ENCODE assay signal across 11 cellular contexts in genomic region chr16:67959520-67959919, GRCh38. TPM values are rescaled to one million over a fixed set of nuclear protein-coding genes. Genes with fewer than 3 reads are reported as not detected.
DNase-seq lines count a peak whose midpoint lies in the region; ATAC-seq, FAIRE-seq and TF ChIP-seq lines count a peak whose summit lies in the region.
"Had no signal": no experiment of that assay in that cellular context is flagged by ENCODE, and none has a peak within 500 bp of the region (broad histone marks: within the 10 kb centered on the region; RNA-seq: fewer than 3 reads in every experiment).

No MANE protein-coding gene starts in this region.

- H3K9me3 Mint-ChIP-seq in activated naive CD8-positive, alpha-beta T cell treated with anti-CD3 and anti-CD28 coated beads, Interleukin-2, amount 50 U/mL, for 24 hours: no peaks in the 10 kb centered on the region
- H3K9me3 Mint-ChIP-seq: T-helper 1 cell treated with Interleukin-12 subunit alpha and Interleukin-12 subunit beta and Interleukin-4 antibody, amounts not matched to agents 30 μg/mL and 1 μg/mL, for 36 hours had no signal

- FAIRE-seq in K562 (lab: Jason Lieb, UNC): peak; percentile 49

- WGBS in K562 (ENCODE audit: insufficient coverage, low coverage, missing lambda C conversion rate): 36% methylated on average over 8 of the region's 9 CpGs
- 25% methylated on average over 9 of the region's 9 CpGs for WGBS in right cardiac atrium

- no peak overlapping the region for H2AFZ ChIP-seq in K562 (ENCODE audit: low read depth, low read length)

- intact Hi-C loops in K562 (cut with micrococcal nuclease): no loop called here
- intact Hi-C loops in right cardiac atrium (cut with DNase I): no loop called here

- ATAC-seq in K562 (peak; percentile 75), right cardiac atrium (peak; percentile 64 to 88), HG03442 (IDR thresholded peaks at IDR 0.05; ENCODE audit: unreplicated experiment) (no peak)
- ATAC-seq in activated naive CD8-positive, alpha-beta T cell treated with anti-CD3 and anti-CD28 coated beads, Interleukin-2, amount 50 U/mL, for 24 hours: no peak

- no peaks in the 10 kb centered on the region for H3K27me3 Mint-ChIP-seq in activated naive CD8-positive, alpha-beta T cell treated with anti-CD3 and anti-CD28 coated beads, Interleukin-2, amount 50 U/mL, for 24 hours

- no peak for TF ChIP-seq POLR2A in K562 (conservative IDR thresholded peaks at IDR 0.05)

- H3K9me3 ChIP-seq in K562 (replicated peaks; ENCODE audit: control insufficient read depth, insufficient read depth, low read depth, low read length) (no peaks in the 10 kb centered on the region), right cardiac atrium (ENCODE audit: control insufficient read depth, low read length) (no peaks in the 10 kb centered on the region), skeletal muscle satellite cell (replicated peaks; ENCODE audit: low read length) (no peaks in the 10 kb centered on the region)

- H3K27ac ChIP-seq in K562 (ENCODE audit: extremely low read depth, low read depth, low read length): peak overlapping the region; percentile 52; the same call in 2 of the 3 replicates
- peak overlapping the region; percentile 87 for H3K27ac ChIP-seq in right cardiac atrium (ENCODE audit: low read length)
- H3K27ac ChIP-seq: C4-2B had no signal

- H3K36me3 Mint-ChIP-seq in activated naive CD8-positive, alpha-beta T cell treated with anti-CD3 and anti-CD28 coated beads, Interleukin-2, amount 50 U/mL, for 24 hours (ENCODE audit: low read depth): peaks cover 11% of the 10 kb centered on the region

- POLR2A ChIA-PET in K562 (lab: Yijun Ruan, JAX): interaction anchor here (0.6 to 1.2 kb wide), 5 partner anchors 8 to 70 kb away, joined by 3 to 5 read pairs (median 3); partner anchors contain the start of gene SLC12A4

- H3K4me3 Mint-ChIP-seq in activated naive CD8-positive, alpha-beta T cell treated with anti-CD3 and anti-CD28 coated beads, Interleukin-2, amount 50 U/mL, for 24 hours: no peak overlapping the region
- H3K4me3 Mint-ChIP-seq: T-helper 1 cell treated with Interleukin-12 subunit alpha and Interleukin-12 subunit beta and Interleukin-4 antibody, amounts not matched to agents 30 μg/mL and 1 μg/mL, for 36 hours had no signal

- CTCF ChIA-PET in K562 (lab: Yijun Ruan, JAX; ENCODE audit: low intra/inter-chr PET ratio): no interaction called here

- no peak for TF ChIP-seq RAD21 in K562 (CRISPR knock-in tag; conservative IDR thresholded peaks at IDR 0.05 in 1 of 2, IDR thresholded peaks at IDR 0.05 in 1 of 2)

- peak; percentile 36; the same call in 1 of the 2 replicates for TF ChIP-seq EP300 in K562 (IDR thresholded peaks at IDR 0.05; ENCODE audit: low read length)

- H3K4me1 Mint-ChIP-seq in activated naive CD8-positive, alpha-beta T cell treated with anti-CD3 and anti-CD28 coated beads, Interleukin-2, amount 50 U/mL, for 24 hours: no peaks in the 10 kb centered on the region

- H3K4me2 ChIP-seq in K562 (ENCODE audit: insufficient read depth, low read length) (peak overlapping the region; percentile 44), skeletal muscle satellite cell (ENCODE audit: low read length) (peak overlapping the region; percentile 68)

- no peaks in the 10 kb centered on the region; the same call in 2 of the 3 replicates for H3K79me2 ChIP-seq in K562 (ENCODE audit: control insufficient read depth, insufficient read depth, low read length)

- H4K20me1 ChIP-seq in K562 (replicated peaks; ENCODE audit: control insufficient read depth, insufficient read depth, low read length): peaks cover 13% of the 10 kb centered on the region

- H3K9ac ChIP-seq in K562 (ENCODE audit: insufficient read depth in 1 of 2, low read depth in 2 of 2, low read length in 2 of 2) (peak overlapping the region; percentile 41 to 70; a peak in 3 of 4 replicates), skeletal muscle satellite cell (ENCODE audit: low read depth, low read length) (peak overlapping the region; percentile 44)

- no peak for TF ChIP-seq CTCF in K562 (IDR thresholded peaks at IDR 0.05 in 2 of 3, conservative IDR thresholded peaks at IDR 0.05 in 1 of 3; ENCODE audit: insufficient read depth in 2 of 3, low read depth in 1 of 3, low read length in 3 of 3)

- DNase-seq in EH (ENCODE audit: low read depth) (peak; percentile 94), K562 (ENCODE audit: extremely low read depth in 1 of 4, low spot score in 3 of 4) (peak; percentile 46 to 71 (median 59)), right cardiac atrium (peak; percentile 88 to 91 (median 89)), NCI-H1694 treated with DMSO at 0.1 percent for 48 hours (lab: John Stamatoyannopoulos, UW) (no peak)
- DNase-seq in activated naive CD8-positive, alpha-beta T cell treated with anti-CD3 and anti-CD28 coated beads, Interleukin-2, amount 50 U/mL, for 24 hours: no peak
- DNase-seq in activated CD8-positive, alpha-beta memory T cell treated with anti-CD3 and anti-CD28 coated beads for 24 hours: no peak
- DNase-seq: dermis blood vessel endothelial cell had no signal

- H3K4me3 ChIP-seq in K562: no peak overlapping the region
- no peak overlapping the region for H3K4me3 ChIP-seq in right cardiac atrium (ENCODE audit: low read length)
- H3K4me3 ChIP-seq in skeletal muscle satellite cell (ENCODE audit: low read length): peak overlapping the region; percentile 8

- peaks cover 5% of the 10 kb centered on the region for H3K9me1 ChIP-seq in K562 (ENCODE audit: control insufficient read depth, insufficient read depth, low read length)

- in situ Hi-C loops in K562 (cut with MboI): no loop called here

- H3K4me1 ChIP-seq in K562 (replicated peaks in 1 of 2; ENCODE audit: control insufficient read depth in 2 of 2, insufficient read depth in 2 of 2, low read length in 2 of 2) (peaks cover 9 to 34% of the 10 kb centered on the region in 2 experiments; a peak in 4 of 5 replicates), right cardiac atrium (ENCODE audit: control insufficient read depth, insufficient read depth, low read length) (peaks cover 29% of the 10 kb centered on the region), skeletal muscle satellite cell (ENCODE audit: control insufficient read depth, insufficient read depth, low read length) (peaks cover 30% of the 10 kb centered on the region)

- no peak overlapping the region for H3K27ac Mint-ChIP-seq in activated naive CD8-positive, alpha-beta T cell treated with anti-CD3 and anti-CD28 coated beads, Interleukin-2, amount 50 U/mL, for 24 hours

- H3K36me3 ChIP-seq in K562 (ENCODE audit: control insufficient read depth, insufficient read depth, low read length) (peaks cover 76% of the 10 kb centered on the region; the same call in 2 of the 3 replicates), skeletal muscle satellite cell (ENCODE audit: insufficient read depth, low read length) (peaks cover 74% of the 10 kb centered on the region)

- no TSS peak for BruUV-seq in K562 (replicated peaks; lab: Mats Ljungman, UMichigan)

- H3K27me3 ChIP-seq in K562 (ENCODE audit: control insufficient read depth in 2 of 2, insufficient read depth in 2 of 2, low read length in 2 of 2): no peaks in the 10 kb centered on the region
- H3K27me3 ChIP-seq in right cardiac atrium (ENCODE audit: control insufficient read depth, insufficient read depth): no peaks in the 10 kb centered on the region
- H3K27me3 ChIP-seq in skeletal muscle satellite cell (ENCODE audit: control insufficient read depth, insufficient read depth, low read length): no peaks in the 10 kb centered on the region

RNA-seq across cellular contexts. Expression of gene SLC12A4, which starts 8.9 kb away (rescaled TPM):
- total RNA-seq in K562 (2011; cell fraction: chromatin; rRNA removed; ENCODE audit: low replicate concordance): 178 and 539 TPM in 2 replicates
- 265 and 279 TPM in 2 replicates for total RNA-seq in K562 (2011; cell fraction: nucleolus; rRNA removed)
- 167 and 175 TPM in 2 replicates for total RNA-seq in K562 (2011; cell fraction: nucleoplasm; rRNA removed)
- total RNA-seq in K562 (2014; rRNA removed) (15.0 and 16.9 TPM in 2 replicates), K562 (2014; rRNA removed; fragmentation: Illumina TruSeq; extraction: Trizol) (9.9 and 10.0 TPM in 2 replicates), K562 (2015; rRNA removed; fragmentation: Illumina TruSeq; extraction: Trizol) (10.4 and 11.6 TPM in 2 replicates), K562 (2021) (32.8 and 43.5 TPM in 2 replicates), right cardiac atrium (100 to 1,000 TPM in 1 of 4 donors, 10 to 100 TPM in 3; 64.6 to 114 (median 66.8) TPM)
- polyA plus RNA-seq in K562 (2011; rRNA removed) (22.9 and 48.4 TPM in 2 replicates), K562 (2014; fragmentation: Illumina TruSeq; extraction: Trizol) (24.1 and 30.0 TPM in 2 replicates), K562 (2014; fragmentation: Nextera tagmentation; extraction: Ambion mirVana) (1 to 10 TPM in 1 of 2 experiments, under 1 TPM in 1; 0.75 to 1.8 TPM), K562 (2014; rRNA removed) (25.1 and 32.7 TPM in 2 replicates), right cardiac atrium (49.3 TPM)
- polyA plus RNA-seq in K562 (2011; cell fraction: cytosol; rRNA removed): 30.2 and 36.7 TPM in 2 replicates
- 238 and 295 TPM in 2 replicates for polyA plus RNA-seq in K562 (2011; cell fraction: nucleus; rRNA removed)
- 24.3 and 29.4 TPM in 2 replicates for polyA plus RNA-seq in K562 (2012)
- 24.9 and 34.3 TPM in 2 replicates for polyA minus RNA-seq in K562 (2011; rRNA and poly(A)+ RNA removed)
- polyA minus RNA-seq in K562 (2011; cell fraction: cytosol; rRNA and poly(A)+ RNA removed): 24.5 and 42.6 TPM in 2 replicates
- polyA minus RNA-seq in K562 (2011; cell fraction: nucleus; rRNA and poly(A)+ RNA removed): 67.9 and 90.5 TPM in 2 replicates
- total RNA-seq in skeletal muscle satellite cell (2012; rRNA removed): 43.3 and 45.7 TPM in 2 replicates

RNA-seq across cellular contexts. Expression of gene LCAT, which starts 15.6 kb away (rescaled TPM):
- total RNA-seq in K562 (2011; cell fraction: chromatin; rRNA removed; ENCODE audit: low replicate concordance): 40.9 and 121 TPM in 2 replicates
- 59.7 and 75.9 TPM in 2 replicates for total RNA-seq in K562 (2011; cell fraction: nucleolus; rRNA removed)
- 41.1 and 47.6 TPM in 2 replicates for total RNA-seq in K562 (2011; cell fraction: nucleoplasm; rRNA removed)
- total RNA-seq in K562 (2014; rRNA removed) (6.8 and 9.0 TPM in 2 replicates), K562 (2014; rRNA removed; fragmentation: Illumina TruSeq; extraction: Trizol) (3.0 and 3.2 TPM in 2 replicates), K562 (2015; rRNA removed; fragmentation: Illumina TruSeq; extraction: Trizol) (4.1 and 4.5 TPM in 2 replicates), K562 (2021) (14.2 and 21.0 TPM in 2 replicates), right cardiac atrium (10 to 100 TPM; 15.0 to 27.0 (median 16.1) TPM)
- polyA plus RNA-seq in K562 (2011; rRNA removed) (6.7 and 14.9 TPM in 2 replicates), K562 (2014; fragmentation: Illumina TruSeq; extraction: Trizol) (5.0 and 5.6 TPM in 2 replicates), K562 (2014; fragmentation: Nextera tagmentation; extraction: Ambion mirVana) (under 1 TPM; 0.46 to 0.94 TPM), K562 (2014; rRNA removed) (7.6 and 14.9 TPM in 2 replicates), right cardiac atrium (17.4 TPM)
- 9.5 and 10.8 TPM in 2 replicates for polyA plus RNA-seq in K562 (2011; cell fraction: cytosol; rRNA removed)
- 72.6 and 86.1 TPM in 2 replicates for polyA plus RNA-seq in K562 (2011; cell fraction: nucleus; rRNA removed)
- polyA plus RNA-seq in K562 (2012): 14.1 and 15.5 TPM in 2 replicates
- 1.5 and 2.2 TPM in 2 replicates for polyA minus RNA-seq in K562 (2011; rRNA and poly(A)+ RNA removed)
- polyA minus RNA-seq in K562 (2011; cell fraction: cytosol; rRNA and poly(A)+ RNA removed): 2.3 and 6.2 TPM in 2 replicates
- 8.9 and 10.0 TPM in 2 replicates for polyA minus RNA-seq in K562 (2011; cell fraction: nucleus; rRNA and poly(A)+ RNA removed)
- total RNA-seq in skeletal muscle satellite cell (2012; rRNA removed): 4.8 and 10.6 TPM in 2 replicates

RNA-seq across cellular contexts. Expression of gene DPEP3, which starts 20.8 kb away (rescaled TPM):
- not detected in 2 replicates for total RNA-seq in K562 (2011; cell fraction: chromatin; rRNA removed; ENCODE audit: low replicate concordance)
- not detected in 2 replicates for total RNA-seq in K562 (2011; cell fraction: nucleolus; rRNA removed)
- total RNA-seq in K562 (2011; cell fraction: nucleoplasm; rRNA removed): not detected in 2 replicates
- total RNA-seq in K562 (2014; rRNA removed) (not detected in 2 replicates), K562 (2014; rRNA removed; fragmentation: Illumina TruSeq; extraction: Trizol) (not detected in 2 replicates), K562 (2015; rRNA removed; fragmentation: Illumina TruSeq; extraction: Trizol) (not detected in 2 replicates), K562 (2021) (not detected in 2 replicates), right cardiac atrium (not detected)
- polyA plus RNA-seq in K562 (2011; rRNA removed) (not detected in 2 replicates), K562 (2014; fragmentation: Illumina TruSeq; extraction: Trizol) (not detected in 2 replicates), K562 (2014; fragmentation: Nextera tagmentation; extraction: Ambion mirVana) (not detected), K562 (2014; rRNA removed) (not detected in 2 replicates), right cardiac atrium (not detected)
- polyA plus RNA-seq in K562 (2011; cell fraction: cytosol; rRNA removed): 0.06 TPM in 1 of 2 replicates, not detected in the other
- 0.07 TPM in 1 of 2 replicates, not detected in the other for polyA plus RNA-seq in K562 (2011; cell fraction: nucleus; rRNA removed)
- not detected in 2 replicates for polyA plus RNA-seq in K562 (2012)
- not detected in 2 replicates for polyA minus RNA-seq in K562 (2011; rRNA and poly(A)+ RNA removed)
- polyA minus RNA-seq in K562 (2011; cell fraction: cytosol; rRNA and poly(A)+ RNA removed): not detected in 2 replicates
- not detected in 2 replicates for polyA minus RNA-seq in K562 (2011; cell fraction: nucleus; rRNA and poly(A)+ RNA removed)
- total RNA-seq in skeletal muscle satellite cell (2012; rRNA removed): not detected in 2 replicates
- total RNA-seq: dermis blood vessel endothelial cell had no signal

RNA-seq across cellular contexts. Expression of gene PSMB10, which starts 22.9 kb away (rescaled TPM):
- 1.6 and 9.1 TPM in 2 replicates for total RNA-seq in K562 (2011; cell fraction: chromatin; rRNA removed; ENCODE audit: low replicate concordance)
- 14.7 and 18.7 TPM in 2 replicates for total RNA-seq in K562 (2011; cell fraction: nucleolus; rRNA removed)
- total RNA-seq in K562 (2011; cell fraction: nucleoplasm; rRNA removed): 7.4 and 9.6 TPM in 2 replicates
- total RNA-seq in K562 (2014; rRNA removed) (101 and 105 TPM in 2 replicates), K562 (2014; rRNA removed; fragmentation: Illumina TruSeq; extraction: Trizol) (17.9 and 24.9 TPM in 2 replicates), K562 (2015; rRNA removed; fragmentation: Illumina TruSeq; extraction: Trizol) (53.1 and 53.4 TPM in 2 replicates), K562 (2021) (73.0 and 73.1 TPM in 2 replicates), right cardiac atrium (10 to 100 TPM; 49.1 to 64.0 (median 58.5) TPM)
- polyA plus RNA-seq in K562 (2011; rRNA removed) (17.3 and 21.0 TPM in 2 replicates), K562 (2014; fragmentation: Illumina TruSeq; extraction: Trizol) (11.7 and 44.6 TPM in 2 replicates), K562 (2014; fragmentation: Nextera tagmentation; extraction: Ambion mirVana) (10 to 100 TPM; 33.5 to 51.0 TPM), K562 (2014; rRNA removed) (94.1 and 118 TPM in 2 replicates), right cardiac atrium (92.8 TPM)
- polyA plus RNA-seq in K562 (2011; cell fraction: cytosol; rRNA removed): 46.1 and 143 TPM in 2 replicates
- 17.2 and 24.0 TPM in 2 replicates for polyA plus RNA-seq in K562 (2011; cell fraction: nucleus; rRNA removed)
- polyA plus RNA-seq in K562 (2012): 84.8 and 94.3 TPM in 2 replicates
- 2.5 and 3.3 TPM in 2 replicates for polyA minus RNA-seq in K562 (2011; rRNA and poly(A)+ RNA removed)
- 20.3 and 25.1 TPM in 2 replicates for polyA minus RNA-seq in K562 (2011; cell fraction: cytosol; rRNA and poly(A)+ RNA removed)
- 13.1 and 14.0 TPM in 2 replicates for polyA minus RNA-seq in K562 (2011; cell fraction: nucleus; rRNA and poly(A)+ RNA removed)
- 43.6 and 45.0 TPM in 2 replicates for total RNA-seq in skeletal muscle satellite cell (2012; rRNA removed)

RNA-seq across cellular contexts. Expression of gene CTRL, which starts 27.9 kb away (rescaled TPM):
- 6.7 and 9.8 TPM in 2 replicates for total RNA-seq in K562 (2011; cell fraction: chromatin; rRNA removed; ENCODE audit: low replicate concordance)
- total RNA-seq in K562 (2011; cell fraction: nucleolus; rRNA removed): 9.2 and 10.8 TPM in 2 replicates
- 3.4 and 3.5 TPM in 2 replicates for total RNA-seq in K562 (2011; cell fraction: nucleoplasm; rRNA removed)
- 4.0 and 5.6 TPM in 2 replicates for total RNA-seq in K562 (2014; rRNA removed)
- total RNA-seq in K562 (2014; rRNA removed; fragmentation: Illumina TruSeq; extraction: Trizol): 2.0 and 2.4 TPM in 2 replicates
- total RNA-seq in K562 (2015; rRNA removed; fragmentation: Illumina TruSeq; extraction: Trizol): 2.4 and 3.4 TPM in 2 replicates
- total RNA-seq in K562 (2021): 3.8 and 4.1 TPM in 2 replicates
- 1.4 TPM in 2 replicates for polyA plus RNA-seq in K562 (2011; rRNA removed)
- polyA plus RNA-seq in K562 (2011; cell fraction: cytosol; rRNA removed): 2.0 and 5.9 TPM in 2 replicates
- polyA plus RNA-seq in K562 (2011; cell fraction: nucleus; rRNA removed): 4.2 and 10.5 TPM in 2 replicates
- 1.8 and 4.6 TPM in 2 replicates for polyA plus RNA-seq in K562 (2012)
- polyA plus RNA-seq in K562 (2014; fragmentation: Illumina TruSeq; extraction: Trizol): 3.3 TPM in 2 replicates
- polyA plus RNA-seq in K562 (2014; fragmentation: Nextera tagmentation; extraction: Ambion mirVana): 1 to 10 TPM; 1.7 to 2.5 TPM
- 5.2 and 5.5 TPM in 2 replicates for polyA plus RNA-seq in K562 (2014; rRNA removed)
- 0.75 and 1.7 TPM in 2 replicates for polyA minus RNA-seq in K562 (2011; rRNA and poly(A)+ RNA removed)
- 0.95 and 1.7 TPM in 2 replicates for polyA minus RNA-seq in K562 (2011; cell fraction: cytosol; rRNA and poly(A)+ RNA removed)
- polyA minus RNA-seq in K562 (2011; cell fraction: nucleus; rRNA and poly(A)+ RNA removed): 0.78 and 2.2 TPM in 2 replicates
- under 1 TPM in 3 of 4 donors, not detected in 1; 0.37 to 0.94 (median 0.42) TPM for total RNA-seq in right cardiac atrium
- 0.66 TPM for polyA plus RNA-seq in right cardiac atrium
- 0.51 and 1.3 TPM in 2 replicates for total RNA-seq in skeletal muscle satellite cell (2012; rRNA removed)

Comparison
In these comparisons a context has a peak if more than half of its experiments do, and no peak if none do; other contexts are left out.
1. DNase-seq: peak in EH (single experiment), K562 (4 of 4) and right cardiac atrium (3 of 3); none in NCI-H1694 treated with DMSO at 0.1 percent for 48 hours (single experiment), activated naive CD8-positive, alpha-beta T cell treated with anti-CD3 and anti-CD28 coated beads, Interleukin-2, amount 50 U/mL, for 24 hours (single experiment) and activated CD8-positive, alpha-beta memory T cell treated with anti-CD3 and anti-CD28 coated beads for 24 hours (single experiment).
2. ATAC-seq: peak in K562 (single experiment) and right cardiac atrium (2 of 2); none in HG03442 (single experiment) and activated naive CD8-positive, alpha-beta T cell treated with anti-CD3 and anti-CD28 coated beads, Interleukin-2, amount 50 U/mL, for 24 hours (single experiment).